13 cellular contexts compared by ENCODE assay signal in the genomic region with DNA sequence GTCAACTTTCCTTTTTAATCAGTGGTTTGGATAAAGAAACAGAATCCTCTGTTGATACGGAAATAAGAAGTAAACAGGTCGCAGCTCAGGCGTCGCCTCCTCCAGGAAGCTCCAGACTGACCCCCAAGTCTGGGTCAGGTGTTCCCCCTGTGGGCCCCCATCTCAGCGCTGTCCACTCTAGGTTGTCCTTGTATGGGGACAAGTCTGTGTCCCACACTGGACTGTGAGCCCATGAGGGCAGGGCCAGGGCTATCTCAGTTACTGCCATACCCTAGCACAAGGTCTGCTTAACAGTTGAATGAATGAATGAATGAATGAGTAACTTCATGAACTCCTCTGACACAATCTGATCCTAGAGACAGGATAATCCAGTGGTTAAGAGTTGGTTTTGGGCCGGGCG. TPM values are rescaled to one million over a fixed set of nuclear protein-coding genes. Genes with fewer than 3 reads are reported as not detected.
A peak's percentile ranks its signal among the peaks of the same experiment; 100 is the strongest.
DNase-seq lines count a peak whose midpoint lies in the region; ATAC-seq and TF ChIP-seq lines count a peak whose summit lies in the region.
"Had no signal": no experiment of that assay in that cellular context is flagged by ENCODE, and none has a peak within 500 bp of the region (broad histone marks: within the 10 kb centered on the region; RNA-seq: fewer than 3 reads in every experiment).

No MANE protein-coding gene starts in this region.

- no peak for DNase-seq in heart right ventricle
- DNase-seq in Right ventricle myocardium inferior (ENCODE audit: missing footprints): no peak
- DNase-seq in ovary: no peak
- DNase-seq in HuH-7.5 (ENCODE audit: low spot score): no peak
- DNase-seq: activated T-cell treated with anti-CD3 and anti-CD28 coated beads, Interleukin-2, amount 50 U/mL, for 48 hours; mammary epithelial cell; NCI-H1105 treated with DMSO at 0.1 percent for 48 hours; stimulated activated naive CD4-positive, alpha-beta T cell treated with Interleukin-2 at 50 U/mL for 16 hours had no signal

- no peaks in the 10 kb centered on the region for H3K9me3 ChIP-seq in heart right ventricle
- no peaks in the 10 kb centered on the region for H3K9me3 ChIP-seq in liver (ENCODE audit: control insufficient read depth in 4 of 4, low read length in 3 of 4)
- no peaks in the 10 kb centered on the region for H3K9me3 ChIP-seq in ovary

- no peaks in the 10 kb centered on the region for H3K9me3 Mint-ChIP-seq in activated T-helper 17 cell treated with anti-CD3 and anti-CD28 coated beads, Interleukin-2, amount 50 U/mL, for 72 hours

- TF ChIP-seq CTCF in heart right ventricle (IDR thresholded peaks at IDR 0.05): no peak
- TF ChIP-seq CTCF in liver (IDR thresholded peaks at IDR 0.05; ENCODE audit: low read depth, low read length, missing input control): no peak
- TF ChIP-seq CTCF in ovary (IDR thresholded peaks at IDR 0.05): no peak

- H3K27ac Mint-ChIP-seq in activated T-helper 17 cell treated with anti-CD3 and anti-CD28 coated beads, Interleukin-2, amount 50 U/mL, for 72 hours: peak overlapping the region; percentile 68

- no peak for TF ChIP-seq POLR2A in ovary (IDR thresholded peaks at IDR 0.05)

- peaks cover 0 to 82% (median 56%) of the 10 kb centered on the region in 9 donors for H3K4me1 ChIP-seq in heart right ventricle
- peaks cover 16 to 79% (median 69%) of the 10 kb centered on the region in 4 donors for H3K4me1 ChIP-seq in liver (ENCODE audit: control insufficient read depth in 4 of 4, insufficient read depth in 4 of 4, low read length in 3 of 4)
- H3K4me1 ChIP-seq in ovary (ENCODE audit: insufficient read depth): no peaks in the 10 kb centered on the region

- intact Hi-C loops in heart right ventricle (cut with DNase I) (no loop called here), Right ventricle myocardium inferior (cut with DNase I) (no loop called here), ovary (cut with DNase I) (no loop called here)

- TF ChIP-seq EP300 in ovary (IDR thresholded peaks at IDR 0.05): no peak

- peaks cover 39% of the 10 kb centered on the region for H3K4me1 Mint-ChIP-seq in activated T-helper 17 cell treated with anti-CD3 and anti-CD28 coated beads, Interleukin-2, amount 50 U/mL, for 72 hours

- H3K4me3 ChIP-seq in heart right ventricle: no peak overlapping the region
- H3K4me3 ChIP-seq in liver (ENCODE audit: low read depth in 1 of 3, low read length in 3 of 3): peak overlapping the region in 1 of 3 donors; percentile 27
- no peak overlapping the region for H3K4me3 ChIP-seq in ovary

- H3K27me3 Mint-ChIP-seq in activated T-helper 17 cell treated with anti-CD3 and anti-CD28 coated beads, Interleukin-2, amount 50 U/mL, for 72 hours: no peaks in the 10 kb centered on the region

- ATAC-seq in heart right ventricle: peak in 3 of 8 donors; percentile 16 to 25 (median 20)
- ATAC-seq in Right ventricle myocardium inferior: no peak
- ATAC-seq in activated T-helper 17 cell treated with anti-CD3 and anti-CD28 coated beads, Interleukin-2, amount 50 U/mL, for 72 hours (replicated peaks): no peak
- no peak for ATAC-seq in HG03521 (IDR thresholded peaks at IDR 0.05; ENCODE audit: unreplicated experiment)
- ATAC-seq in GM19023 (IDR thresholded peaks at IDR 0.05; ENCODE audit: unreplicated experiment): no peak

- 77 to 78% methylated on average over 7 of the region's 7 CpGs for WGBS in heart right ventricle, 2 donors
- WGBS in liver: 62% methylated on average over 7 of the region's 7 CpGs
- WGBS in ovary, 3 donors: 83 to 90% (median 86%) methylated on average over 7 of the region's 7 CpGs

- H3K36me3 Mint-ChIP-seq in activated T-helper 17 cell treated with anti-CD3 and anti-CD28 coated beads, Interleukin-2, amount 50 U/mL, for 72 hours (ENCODE audit: low read depth): peaks cover 84% of the 10 kb centered on the region

- H3K27me3 ChIP-seq in heart right ventricle (no peaks in the 10 kb centered on the region), liver (ENCODE audit: control insufficient read depth in 4 of 4, insufficient read depth in 4 of 4, low read length in 3 of 4) (no peaks in the 10 kb centered on the region), ovary (no peaks in the 10 kb centered on the region)

- H3K36me3 ChIP-seq in heart right ventricle (peaks cover 0 to 73% (median 34%) of the 10 kb centered on the region in 9 donors), liver (ENCODE audit: control insufficient read depth in 4 of 4, insufficient read depth in 3 of 4, low read depth in 1 of 4, low read length in 3 of 4) (peaks cover 0 to 16% (median 6%) of the 10 kb centered on the region in 4 donors), ovary (no peaks in the 10 kb centered on the region)

- no peak overlapping the region for H3K4me3 Mint-ChIP-seq in activated T-helper 17 cell treated with anti-CD3 and anti-CD28 coated beads, Interleukin-2, amount 50 U/mL, for 72 hours

- no peak for TF ChIP-seq RAD21 in liver (IDR thresholded peaks at IDR 0.05)

- H3K27ac ChIP-seq in heart right ventricle (peak overlapping the region in 8 of 10 donors; percentile 28 to 63 (median 40)), liver (ENCODE audit: low read depth in 1 of 2, low read length in 2 of 2) (peak overlapping the region; percentile 67 to 78), ovary (no peak overlapping the region)

- H3K9ac ChIP-seq in liver (ENCODE audit: low read depth in 1 of 2, low read length in 2 of 2): peak overlapping the region in 1 of 2 donors; percentile 25

TF ChIP-seq in liver, 16 proteins besides CTCF, POLR2A, EP300 and RAD21:
- TF ChIP-seq ATF3 (IDR thresholded peaks at IDR 0.05): no peak

RNA-seq across cellular contexts. Expression of gene CLASRP, which starts 7.5 kb away (rescaled TPM):
- total RNA-seq in heart right ventricle (10 to 100 TPM; 24.0 to 50.4 (median 30.0) TPM), Right ventricle myocardium inferior (33.4 TPM), liver (10 to 100 TPM; 13.0 to 44.3 TPM), ovary (100 to 1,000 TPM in 2 of 7 donors, 10 to 100 TPM in 5; 52.3 to 113 (median 80.3) TPM)
- polyA plus RNA-seq in heart right ventricle (100 to 1,000 TPM in 1 of 2 donors, 10 to 100 TPM in 1; 26.9 to 142 TPM), liver (10 to 100 TPM in 1 of 2 donors, 1 to 10 TPM in 1; 9.0 to 12.6 TPM), ovary (10 to 100 TPM; 29.5 to 82.1 TPM)
- total RNA-seq in activated T-helper 17 cell treated with anti-CD3 and anti-CD28 coated beads, Interleukin-2, amount 50 U/mL, for 72 hours: 10 to 100 TPM; 87.5 TPM

RNA-seq across cellular contexts. Expression of gene ZNF296, which starts 29.9 kb away (rescaled TPM):
- under 1 TPM in 5 of 10 donors, not detected in 5; 0.15 to 0.29 (median 0.21) TPM for total RNA-seq in heart right ventricle
- under 1 TPM; 0.22 to 0.95 TPM for polyA plus RNA-seq in heart right ventricle
- total RNA-seq in Right ventricle myocardium inferior: 0.19 TPM
- total RNA-seq in activated T-helper 17 cell treated with anti-CD3 and anti-CD28 coated beads, Interleukin-2, amount 50 U/mL, for 72 hours: 10 to 100 TPM in 1 of 2 donors, 1 to 10 TPM in 1; 6.7 to 11.6 TPM
- under 1 TPM; 0.17 to 0.42 TPM for total RNA-seq in liver
- polyA plus RNA-seq in liver: under 1 TPM in 1 of 2 donors, not detected in 1; 0.16 TPM
- 1 to 10 TPM in 1 of 7 donors, under 1 TPM in 6; 0.24 to 2.4 (median 0.52) TPM for total RNA-seq in ovary
- polyA plus RNA-seq in ovary: under 1 TPM in 1 of 2 donors, not detected in 1; 0.29 TPM
- total RNA-seq: occipital lobe had no signal

RNA-seq across cellular contexts. Expression of gene GEMIN7, which starts 32.7 kb away (rescaled TPM):
- total RNA-seq in heart right ventricle (10 to 100 TPM; 10.7 to 23.5 (median 13.0) TPM), Right ventricle myocardium inferior (15.5 TPM), liver (10 to 100 TPM; 10.0 to 16.2 TPM), ovary (10 to 100 TPM; 10.4 to 16.0 (median 12.1) TPM)
- polyA plus RNA-seq in heart right ventricle (10 to 100 TPM; 25.9 to 38.2 TPM), liver (10 to 100 TPM; 22.7 to 25.2 TPM), ovary (10 to 100 TPM in 1 of 2 donors, 1 to 10 TPM in 1; 9.7 to 11.7 TPM)
- 10 to 100 TPM; 56.9 to 57.2 TPM for total RNA-seq in activated T-helper 17 cell treated with anti-CD3 and anti-CD28 coated beads, Interleukin-2, amount 50 U/mL, for 72 hours

RNA-seq across cellular contexts. Expression of gene RELB, which starts 45.1 kb away (rescaled TPM):
- 10 to 100 TPM in 1 of 10 donors, 1 to 10 TPM in 9; 1.3 to 19.3 (median 5.5) TPM for total RNA-seq in heart right ventricle
- polyA plus RNA-seq in heart right ventricle: 10 to 100 TPM in 1 of 2 donors, 1 to 10 TPM in 1; 1.4 to 13.0 TPM
- total RNA-seq in Right ventricle myocardium inferior: 4.2 TPM
- total RNA-seq in activated T-helper 17 cell treated with anti-CD3 and anti-CD28 coated beads, Interleukin-2, amount 50 U/mL, for 72 hours: 10 to 100 TPM; 41.4 to 52.0 TPM
- 1 to 10 TPM; 2.2 to 4.9 TPM for total RNA-seq in liver
- 1 to 10 TPM; 1.4 to 3.1 TPM for polyA plus RNA-seq in liver
- total RNA-seq in ovary: 10 to 100 TPM in 5 of 7 donors, 1 to 10 TPM in 2; 5.4 to 23.2 (median 10.4) TPM
- polyA plus RNA-seq in ovary: 1 to 10 TPM; 3.0 to 7.1 TPM

RNA-seq across cellular contexts. Expression of gene PPP1R37, which starts 46.6 kb away (rescaled TPM):
- total RNA-seq in heart right ventricle (10 to 100 TPM; 12.5 to 19.2 (median 15.8) TPM), Right ventricle myocardium inferior (15.1 TPM), liver (10 to 100 TPM in 1 of 2 donors, 1 to 10 TPM in 1; 9.8 to 10.4 TPM), ovary (10 to 100 TPM; 18.5 to 28.4 (median 23.1) TPM)
- polyA plus RNA-seq in heart right ventricle (10 to 100 TPM; 20.9 to 38.3 TPM), liver (1 to 10 TPM; 1.8 to 8.7 TPM), ovary (10 to 100 TPM in 1 of 2 donors, 1 to 10 TPM in 1; 5.5 to 19.5 TPM)
- total RNA-seq in activated T-helper 17 cell treated with anti-CD3 and anti-CD28 coated beads, Interleukin-2, amount 50 U/mL, for 72 hours: 10 to 100 TPM; 19.8 to 27.7 TPM

Comparison
In these comparisons a context has a peak if more than half of its experiments do, and no peak if none do; other contexts are left out.
1. H3K27ac ChIP-seq: peak in heart right ventricle (8 of 10) and liver (2 of 2); none in ovary (0 of 2).